In genomic region chr20:19758888-19759331, GRCh38 we compare ENCODE assay signal across 8 cellular contexts. TPM values are rescaled to one million over a fixed set of nuclear protein-coding genes. Genes with fewer than 3 reads are reported as not detected.
DNase-seq lines count a peak whose midpoint lies in the region; ATAC-seq and TF ChIP-seq lines count a peak whose summit lies in the region.

No MANE protein-coding gene starts in this region.

- TF ChIP-seq POLR2A in vagina (IDR thresholded peaks at IDR 0.05): no peak

- intact Hi-C loops in vagina (cut with DNase I): no loop called here

- no peaks in the 10 kb centered on the region for H3K36me3 Mint-ChIP-seq in stimulated activated effector memory CD8-positive, alpha-beta T cell treated with anti-CD3 and anti-CD28 coated beads, Interleukin-12 subunit alpha, Interleukin-12 subunit beta, amount 100 ng/mL, for 72 hours

- no peak for TF ChIP-seq CTCF in vagina (IDR thresholded peaks at IDR 0.05)

- DNase-seq in AG20443 (ENCODE audit: low spot score): peak; percentile 45
- DNase-seq in NOMO-1 (lab: John Stamatoyannopoulos, UW; ENCODE audit: unreplicated experiment in 2 of 2): peak; percentile 53 to 60
- DNase-seq in midbrain (lab: John Stamatoyannopoulos, UW): peak; percentile 51
- no peak for DNase-seq in vagina (ENCODE audit: extremely low spot score in 2 of 2)
- no peak for DNase-seq in stimulated activated effector memory CD8-positive, alpha-beta T cell treated with anti-CD3 and anti-CD28 coated beads, Interleukin-12 subunit alpha, Interleukin-12 subunit beta, amount 100 ng/mL, for 72 hours (ENCODE audit: low spot score in 2 of 2)

- H3K27ac ChIP-seq in vagina: peak overlapping the region; percentile 96

- H3K9me3 ChIP-seq in vagina: no peaks in the 10 kb centered on the region

- H3K4me1 ChIP-seq in vagina: peaks cover 36% of the 10 kb centered on the region

- no peaks in the 10 kb centered on the region for H3K4me1 Mint-ChIP-seq in stimulated activated effector memory CD8-positive, alpha-beta T cell treated with anti-CD3 and anti-CD28 coated beads, Interleukin-12 subunit alpha, Interleukin-12 subunit beta, amount 100 ng/mL, for 72 hours

- no peak overlapping the region for H3K27ac Mint-ChIP-seq in stimulated activated effector memory CD8-positive, alpha-beta T cell treated with anti-CD3 and anti-CD28 coated beads, Interleukin-12 subunit alpha, Interleukin-12 subunit beta, amount 100 ng/mL, for 72 hours

- H3K36me3 ChIP-seq in vagina: no peaks in the 10 kb centered on the region

- H3K27me3 ChIP-seq in vagina: no peaks in the 10 kb centered on the region

- no peaks in the 10 kb centered on the region for H3K9me3 Mint-ChIP-seq in stimulated activated effector memory CD8-positive, alpha-beta T cell treated with anti-CD3 and anti-CD28 coated beads, Interleukin-12 subunit alpha, Interleukin-12 subunit beta, amount 100 ng/mL, for 72 hours

- no peak overlapping the region for H3K4me3 Mint-ChIP-seq in stimulated activated effector memory CD8-positive, alpha-beta T cell treated with anti-CD3 and anti-CD28 coated beads, Interleukin-12 subunit alpha, Interleukin-12 subunit beta, amount 100 ng/mL, for 72 hours

- H3K4me3 ChIP-seq in vagina: peak overlapping the region; percentile 53 to 76

- ATAC-seq in esophagus mucosa (peak; percentile 31), HG03045 (IDR thresholded peaks at IDR 0.05; ENCODE audit: unreplicated experiment) (no peak), GM19351 (IDR thresholded peaks at IDR 0.05; ENCODE audit: unreplicated experiment) (no peak)
- ATAC-seq in stimulated activated effector memory CD8-positive, alpha-beta T cell treated with anti-CD3 and anti-CD28 coated beads, Interleukin-12 subunit alpha, Interleukin-12 subunit beta, amount 100 ng/mL, for 72 hours: no peak

RNA-seq across cellular contexts. Expression of gene RIN2, which starts 0.9 kb away (rescaled TPM):
- total RNA-seq in esophagus mucosa (42.3 TPM), vagina (86.9 TPM)

Comparison
In these comparisons a context has a peak if more than half of its experiments do, and no peak if none do; other contexts are left out.
1. DNase-seq: peak in AG20443 (single experiment), NOMO-1 (2 of 2) and midbrain (single experiment); none in vagina (0 of 2) and stimulated activated effector memory CD8-positive, alpha-beta T cell treated with anti-CD3 and anti-CD28 coated beads, Interleukin-12 subunit alpha, Interleukin-12 subunit beta, amount 100 ng/mL, for 72 hours (0 of 2).